Comparison of ENCODE assay signal across 12 cellular contexts in genomic region chr11:75344186-75344585, GRCh38. TPM values are rescaled to one million over a fixed set of nuclear protein-coding genes. Genes with fewer than 3 reads are reported as not detected.
A peak's percentile ranks its signal among the peaks of the same experiment; 100 is the strongest.
DNase-seq lines count a peak whose midpoint lies in the region; ATAC-seq and TF ChIP-seq lines count a peak whose summit lies in the region.
"Had no signal": no experiment of that assay in that cellular context is flagged by ENCODE, and none has a peak within 500 bp of the region (broad histone marks: within the 10 kb centered on the region; RNA-seq: fewer than 3 reads in every experiment).

No MANE protein-coding gene starts in this region.

- H3K4me3 Mint-ChIP-seq in CD14-positive monocyte (peak overlapping the region; percentile 64 to 83), progenitor cell of endocrine pancreas (ENCODE audit: low read depth) (no peak overlapping the region)
- H3K4me3 Mint-ChIP-seq: stimulated activated naive CD8-positive, alpha-beta T cell treated with anti-CD3 and anti-CD28 coated beads, Interleukin-15, Interleukin-2, amounts not matched to agents 100 ng/mL and 50 ng/mL, for 24 hours had no signal

- TF ChIP-seq CTCF in CD14-positive monocyte (IDR thresholded peaks at IDR 0.05), result no peak
- no peak for TF ChIP-seq CTCF in gastroesophageal sphincter (IDR thresholded peaks at IDR 0.05)
- TF ChIP-seq CTCF in progenitor cell of endocrine pancreas (IDR thresholded peaks at IDR 0.05; ENCODE audit: unreplicated experiment), result no peak

- 80% methylated on average over 1 of the region's 3 CpGs; no CpG with 5 or more reads in 1 of the 2 donors for WGBS in gastroesophageal sphincter (ENCODE audit: low coverage in 1 of 2), 2 donors

- no peaks in the 10 kb centered on the region for H3K27me3 ChIP-seq in gastroesophageal sphincter

- H3K36me3 Mint-ChIP-seq in CD14-positive monocyte, result peaks cover 39 to 70% of the 10 kb centered on the region in 2 donors
- H3K36me3 Mint-ChIP-seq in progenitor cell of endocrine pancreas (ENCODE audit: insufficient read depth), result no peaks in the 10 kb centered on the region

- peaks cover 30 to 100% (median 96%) of the 10 kb centered on the region in 3 donors for H3K4me1 ChIP-seq in gastroesophageal sphincter

- H3K4me3 ChIP-seq in gastroesophageal sphincter, result no peak overlapping the region

- H3K36me3 ChIP-seq in KOPT-K1 (ENCODE audit: insufficient read depth, low read length) (no peaks in the 10 kb centered on the region), gastroesophageal sphincter (no peaks in the 10 kb centered on the region)

- intact Hi-C loops in CD14-positive monocyte (cut with micrococcal nuclease), result loop anchor here in 1 of 2 donors (5.0 kb wide), 1 partner anchor 38 kb away; no protein-coding TSS in a partner anchor

- no peak for TF ChIP-seq POLR2A in gastroesophageal sphincter (IDR thresholded peaks at IDR 0.05)

- no peaks in the 10 kb centered on the region for H3K9me3 Mint-ChIP-seq in CD14-positive monocyte
- no peaks in the 10 kb centered on the region for H3K9me3 Mint-ChIP-seq in progenitor cell of endocrine pancreas (ENCODE audit: low read depth)
- H3K9me3 Mint-ChIP-seq: stimulated activated naive CD8-positive, alpha-beta T cell treated with anti-CD3 and anti-CD28 coated beads, Interleukin-15, Interleukin-2, amounts not matched to agents 100 ng/mL and 50 ng/mL, for 24 hours had no signal

- DNase-seq in CD14-positive monocyte (ENCODE audit: low spot score) (no peak), progenitor cell of endocrine pancreas (ENCODE audit: low spot score, unreplicated experiment) (no peak), SKM-1 (lab: John Stamatoyannopoulos, UW; ENCODE audit: unreplicated experiment) (no peak), T-helper 1 cell (no peak)
- DNase-seq: activated CD4-positive, alpha-beta T cell treated with anti-CD3 and anti-CD28 coated beads, Interleukin-2, amount 50 U/mL, for 1 hour; COR-L47; effector CD4-positive, alpha-beta T cell had no signal

- TF ChIP-seq EP300 in gastroesophageal sphincter (IDR thresholded peaks at IDR 0.05), result no peak

- ATAC-seq in gastroesophageal sphincter (no peak), HG03196 (IDR thresholded peaks at IDR 0.05; ENCODE audit: unreplicated experiment) (no peak), GM19328 (IDR thresholded peaks at IDR 0.05; ENCODE audit: unreplicated experiment) (no peak)

- H3K9me3 ChIP-seq in KOPT-K1 (ENCODE audit: insufficient read depth, low read length, poor library complexity, severe bottlenecking) (no peaks in the 10 kb centered on the region), gastroesophageal sphincter (no peaks in the 10 kb centered on the region)

- peak overlapping the region; percentile 60 for H3K27ac ChIP-seq in KOPT-K1 (ENCODE audit: low read depth, low read length, poor library complexity, severe bottlenecking)
- peak overlapping the region; percentile 31 to 98 (median 93) for H3K27ac ChIP-seq in gastroesophageal sphincter

- H3K27ac Mint-ChIP-seq in CD14-positive monocyte (peak overlapping the region; percentile 87 to 97 (median 91)), progenitor cell of endocrine pancreas (peak overlapping the region; percentile 93)

- H3K4me1 Mint-ChIP-seq in CD14-positive monocyte (peaks cover 100% of the 10 kb centered on the region), progenitor cell of endocrine pancreas (ENCODE audit: low read depth) (peaks cover 54% of the 10 kb centered on the region)

- H3K27me3 Mint-ChIP-seq in CD14-positive monocyte (ENCODE audit: low read depth in 3 of 3) (no peaks in the 10 kb centered on the region), progenitor cell of endocrine pancreas (no peaks in the 10 kb centered on the region)
- H3K27me3 Mint-ChIP-seq: stimulated activated naive CD8-positive, alpha-beta T cell treated with anti-CD3 and anti-CD28 coated beads, Interleukin-15, Interleukin-2, amounts not matched to agents 100 ng/mL and 50 ng/mL, for 24 hours had no signal

RNA-seq across cellular contexts. Expression of gene ARRB1, which starts 7.3 kb away (rescaled TPM):
- 10 to 100 TPM; 52.6 to 66.5 TPM for polyA plus RNA-seq in CD14-positive monocyte
- total RNA-seq in gastroesophageal sphincter (100 to 1,000 TPM in 1 of 4 donors, 10 to 100 TPM in 3; 72.3 to 120 (median 93.0) TPM), progenitor cell of endocrine pancreas (32.5 and 36.0 TPM in 2 replicates)

RNA-seq across cellular contexts. Expression of gene RPS3, which starts 55.1 kb away (rescaled TPM):
- 1,000 to 10,000 TPM; 1,448 to 1,563 TPM for polyA plus RNA-seq in CD14-positive monocyte
- total RNA-seq in gastroesophageal sphincter, result 1,000 to 10,000 TPM in 2 of 4 donors, 100 to 1,000 TPM in 2; 767 to 1,946 (median 1,260) TPM
- 2,637 and 2,682 TPM in 2 replicates for total RNA-seq in progenitor cell of endocrine pancreas
